Comparison of ENCODE assay signal across 22 cellular contexts in the genomic region with DNA sequence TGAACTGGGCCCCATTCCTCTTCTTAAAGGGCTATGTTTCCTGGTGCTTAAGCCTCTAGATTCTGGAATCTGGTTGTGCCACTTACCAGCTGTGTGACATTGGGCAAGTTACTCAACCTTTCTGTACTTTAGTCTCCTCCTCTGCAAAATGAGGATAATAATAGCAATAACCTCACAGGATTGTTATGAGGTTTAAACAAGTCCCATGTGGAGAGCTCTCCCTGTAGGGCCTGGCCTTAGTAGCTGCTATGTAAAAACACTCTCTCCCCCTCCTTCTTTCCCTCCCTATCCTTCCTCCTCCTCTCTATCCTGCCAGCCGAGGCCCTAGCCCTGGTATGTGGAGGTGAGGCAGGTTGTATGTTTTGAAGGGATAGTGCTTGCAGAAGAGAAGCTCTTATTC. TPM values are rescaled to one million over a fixed set of nuclear protein-coding genes. Genes with fewer than 3 reads are reported as not detected.
"Had no signal": no experiment of that assay in that cellular context is flagged by ENCODE, and none has a peak within 500 bp of the region (broad histone marks: within the 10 kb centered on the region; RNA-seq: fewer than 3 reads in every experiment).

No MANE protein-coding gene starts in this region.

- H3K4me3 ChIP-seq: gastroesophageal sphincter, heart left ventricle, lung, thyroid gland had no signal

- H3K4me1 ChIP-seq: gastroesophageal sphincter, thyroid gland had no signal

- H3K27ac ChIP-seq: gastroesophageal sphincter, heart left ventricle, thyroid gland, VCaP had no signal

- H3K9me3 ChIP-seq: gastroesophageal sphincter, heart left ventricle, thyroid gland had no signal

- ATAC-seq: gastroesophageal sphincter; naive thymus-derived CD4-positive, alpha-beta T cell; T-cell had no signal

- H3K36me3 ChIP-seq: gastroesophageal sphincter, heart left ventricle, thyroid gland had no signal

- H3K27me3 ChIP-seq: thyroid gland had no signal

- DNase-seq: activated CD4-positive, alpha-beta T cell treated with anti-CD3 and anti-CD28 coated beads for 1 hour; activated CD4-positive, alpha-beta T cell treated with anti-CD3 and anti-CD28 coated beads, Interleukin-2, amount 50 U/mL, for 1 hour; activated gamma-delta T cell treated with Interleukin-2 at 50 U/mL for 16 hours; activated T-cell treated with anti-CD3 and anti-CD28 coated beads, Interleukin-2, amount 50 U/mL, for 1 hour; aorta; dermis blood vessel endothelial cell; effector CD8-positive, alpha-beta T cell; erythroblast; heart left ventricle; naive thymus-derived CD4-positive, alpha-beta T cell; retina; stimulated activated CD4-positive, alpha-beta T cell treated with anti-CD3 and anti-CD28 coated beads, Interleukin-4, amount 100 ng/mL, for 4 hours; substantia nigra; T-cell; thyroid gland had no signal

RNA-seq across cellular contexts. Expression of a gene that starts 8.2 kb away (rescaled TPM):
- total RNA-seq: progenitor cell of endocrine pancreas had no signal

RNA-seq across cellular contexts. Expression of a gene that starts 24.6 kb away (rescaled TPM):
- total RNA-seq: dermis blood vessel endothelial cell, osteocyte, progenitor cell of endocrine pancreas had no signal

RNA-seq across cellular contexts. Expression of a gene that starts 26.4 kb away (rescaled TPM):
- total RNA-seq: dermis blood vessel endothelial cell, lung, progenitor cell of endocrine pancreas, thyroid gland had no signal
- polyA plus RNA-seq: aorta; lung; naive thymus-derived CD4-positive, alpha-beta T cell had no signal

RNA-seq across cellular contexts. Expression of a gene that starts 35.1 kb away (rescaled TPM):
- total RNA-seq: cardiac septum; naive thymus-derived CD4-positive, alpha-beta T cell; progenitor cell of endocrine pancreas; T-cell; thyroid gland; ureter had no signal
- polyA plus RNA-seq: naive thymus-derived CD4-positive, alpha-beta T cell had no signal
